ENCODE assay signal across 8 cellular contexts in the genomic region with DNA sequence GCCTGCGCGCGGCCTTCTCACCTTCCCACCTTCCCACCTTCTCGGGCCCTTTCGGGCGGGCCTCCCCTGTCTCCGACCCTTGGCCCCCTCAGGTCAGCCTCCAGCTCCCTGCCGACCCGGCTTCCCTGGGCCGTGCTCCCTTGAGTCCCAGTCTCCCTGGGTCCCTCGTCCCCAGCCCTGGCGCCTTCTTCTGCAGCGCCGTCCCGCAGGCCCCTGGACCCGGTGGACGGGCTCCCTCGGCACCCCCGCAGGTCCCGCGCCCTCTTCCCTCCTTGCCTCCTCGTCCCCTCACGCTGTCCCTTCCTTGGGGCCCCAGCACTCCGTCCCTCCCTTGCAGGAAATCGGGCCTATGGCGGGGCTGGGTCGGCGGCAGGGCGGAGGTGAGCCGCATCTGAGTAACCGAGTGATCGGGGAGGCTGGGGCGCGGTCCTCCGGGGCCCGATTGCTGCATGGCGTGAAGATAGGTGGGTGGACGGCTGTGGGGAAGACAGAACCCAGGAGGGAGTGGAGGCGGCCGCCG. TPM values are rescaled to one million over a fixed set of nuclear protein-coding genes. Genes with fewer than 3 reads are reported as not detected.
DNase-seq lines count a peak whose midpoint lies in the region; ATAC-seq and TF ChIP-seq lines count a peak whose summit lies in the region.

No MANE protein-coding gene starts in this region.

- H3K27me3 ChIP-seq in AG04450 (ENCODE audit: control insufficient read depth, insufficient read depth, low read length), result no peaks in the 10 kb centered on the region
- H3K27me3 ChIP-seq in Karpas-422 (ENCODE audit: low read length), result no peaks in the 10 kb centered on the region
- H3K27me3 ChIP-seq in cardiac muscle cell, result no peaks in the 10 kb centered on the region

- H4K20me1 ChIP-seq in Karpas-422 (ENCODE audit: insufficient read depth, low read depth, low read length), result peaks cover 38% of the 10 kb centered on the region

- H3K4me3 ChIP-seq in AG04450 (ENCODE audit: low read depth, low read length) (peak overlapping the region; percentile 90), Karpas-422 (ENCODE audit: low read length) (peak overlapping the region; percentile 96), cardiac muscle cell (peak overlapping the region; percentile 98), retinal pigment epithelial cell (ENCODE audit: low read length) (peak overlapping the region; percentile 89)

- H3K4me1 ChIP-seq in Karpas-422 (ENCODE audit: low read length) (peaks cover 53% of the 10 kb centered on the region), cardiac muscle cell (ENCODE audit: low read depth) (peaks cover 24% of the 10 kb centered on the region)

- DNase-seq in AG04450 (ENCODE audit: low read depth, low spot score) (no peak), Karpas-422 (peak; percentile 69), cardiac muscle cell (ENCODE audit: low read depth in 1 of 2, low spot score in 1 of 2) (peak in 1 of 2 donors; percentile 45), retinal pigment epithelial cell (ENCODE audit: low read depth) (no peak), COLO829 (ENCODE audit: low spot score) (no peak), cortex of kidney (lab: John Stamatoyannopoulos, UW) (no peak)
- peak; percentile 26 for DNase-seq in activated gamma-delta T cell treated with anti-CD3 and anti-CD28 coated beads, Interleukin-2, amount 50 U/mL, for 16 hours (ENCODE audit: low read depth)

- H3K79me2 ChIP-seq in Karpas-422 (ENCODE audit: low read length), result peaks cover 71% of the 10 kb centered on the region

- H3K4me2 ChIP-seq in Karpas-422 (ENCODE audit: low read depth, low read length, poor library complexity, severe bottlenecking), result peak overlapping the region; percentile 98

- POLR2A ChIA-PET in AG04450 (lab: Yijun Ruan, JAX), result no interaction called here

- H3K36me3 ChIP-seq in Karpas-422 (ENCODE audit: insufficient read depth, low read length), result peaks cover 19% of the 10 kb centered on the region
- H3K36me3 ChIP-seq in cardiac muscle cell, result no peaks in the 10 kb centered on the region

- H2AFZ ChIP-seq in Karpas-422 (ENCODE audit: low read length), result no peak overlapping the region

- no peaks in the 10 kb centered on the region; the same call in 1 of the 2 replicates for H3K9me3 ChIP-seq in AG04450 (ENCODE audit: control insufficient read depth, insufficient read depth, low read length)
- no peaks in the 10 kb centered on the region for H3K9me3 ChIP-seq in Karpas-422 (ENCODE audit: low read length)
- H3K9me3 ChIP-seq in cardiac muscle cell (ENCODE audit: low read depth), result no peaks in the 10 kb centered on the region

- peak; percentile 3 for ATAC-seq in GM21390 (IDR thresholded peaks at IDR 0.05; ENCODE audit: unreplicated experiment)

- H3K27ac ChIP-seq in AG04450 (ENCODE audit: low read depth, low read length), result peak overlapping the region; percentile 47
- peak overlapping the region; percentile 94 for H3K27ac ChIP-seq in Karpas-422 (ENCODE audit: low read length)
- peak overlapping the region; percentile 98 for H3K27ac ChIP-seq in cardiac muscle cell

- peak overlapping the region; percentile 100 for H3K9ac ChIP-seq in Karpas-422 (ENCODE audit: low read length)

- H3K9me2 ChIP-seq in Karpas-422 (replicated peaks; ENCODE audit: insufficient read depth, low read length), result no peaks in the 10 kb centered on the region

- no peak for TF ChIP-seq CTCF in AG04450 (IDR thresholded peaks at IDR 0.05; ENCODE audit: low read depth, low read length)
- no peak for TF ChIP-seq CTCF in cardiac muscle cell (IDR thresholded peaks at IDR 0.05; ENCODE audit: low read depth, low read length)
- TF ChIP-seq CTCF in retinal pigment epithelial cell (conservative IDR thresholded peaks at IDR 0.05; ENCODE audit: low read depth, low read length), result no peak

- CTCF ChIA-PET in AG04450 (lab: Charles Lee), result no interaction called here

RNA-seq across cellular contexts. Expression of gene ARPC5L, which starts 7.6 kb away (rescaled TPM):
- 45.8 and 62.0 TPM in 2 replicates for polyA plus RNA-seq in AG04450 (2011; rRNA removed)
- polyA minus RNA-seq in AG04450 (2011; rRNA and poly(A)+ RNA removed), result 17.5 and 18.3 TPM in 2 replicates
- total RNA-seq in Karpas-422 (2014; rRNA removed; shearing (Covaris generic); ENCODE audit: low replicate concordance), result 56.8 and 124 TPM in 2 replicates
- total RNA-seq in cardiac muscle cell, result 24.3 and 36.0 TPM in 2 replicates
- 61.2 and 88.8 TPM in 2 replicates for polyA plus RNA-seq in cardiac muscle cell

RNA-seq across cellular contexts. Expression of gene RPL35, which starts 7.8 kb away (rescaled TPM):
- polyA plus RNA-seq in AG04450 (2011; rRNA removed), result 1,392 and 2,283 TPM in 2 replicates
- 210 and 338 TPM in 2 replicates for polyA minus RNA-seq in AG04450 (2011; rRNA and poly(A)+ RNA removed)
- 3,451 and 4,363 TPM in 2 replicates for total RNA-seq in Karpas-422 (2014; rRNA removed; shearing (Covaris generic); ENCODE audit: low replicate concordance)
- 2,527 and 2,996 TPM in 2 replicates for total RNA-seq in cardiac muscle cell
- polyA plus RNA-seq in cardiac muscle cell, result 1,204 and 1,356 TPM in 2 replicates

RNA-seq across cellular contexts. Expression of gene WDR38, which starts 16.3 kb away (rescaled TPM):
- polyA plus RNA-seq in AG04450 (2011; rRNA removed) (not detected in 2 replicates), cardiac muscle cell (not detected in 2 replicates)
- polyA minus RNA-seq in AG04450 (2011; rRNA and poly(A)+ RNA removed), result not detected in 2 replicates
- not detected in 2 replicates for total RNA-seq in Karpas-422 (2014; rRNA removed; shearing (Covaris generic); ENCODE audit: low replicate concordance)
- not detected in 2 replicates for total RNA-seq in cardiac muscle cell

Comparison
In these comparisons a context has a peak if more than half of its experiments do, and no peak if none do; other contexts are left out.
1. DNase-seq: peak in Karpas-422 (single experiment) and activated gamma-delta T cell treated with anti-CD3 and anti-CD28 coated beads, Interleukin-2, amount 50 U/mL, for 16 hours (single experiment); none in AG04450 (single experiment), retinal pigment epithelial cell (single experiment), COLO829 (single experiment) and cortex of kidney (single experiment).
2. H3K27ac ChIP-seq: peak in every context shown above with its lines; median percentile 98 in cardiac muscle cell; 94 in Karpas-422; 47 in AG04450.
3. Peak in every context shown above with its lines, with median percentiles within 50 percentile points of each other: H3K4me3 ChIP-seq.